ENCODE assay signal across 9 cellular contexts in genomic region chr12:62261876-62262275, GRCh38. TPM values are rescaled to one million over a fixed set of nuclear protein-coding genes. Genes with fewer than 3 reads are reported as not detected.
DNase-seq lines count a peak whose midpoint lies in the region; ATAC-seq and TF ChIP-seq lines count a peak whose summit lies in the region.
"Had no signal": no experiment of that assay in that cellular context is flagged by ENCODE, and none has a peak within 500 bp of the region (broad histone marks: within the 10 kb centered on the region; RNA-seq: fewer than 3 reads in every experiment).

No MANE protein-coding gene starts in this region.

- H3K9ac ChIP-seq in OCI-LY3 (ENCODE audit: low read length) (peak overlapping the region; percentile 94), endocrine pancreas (ENCODE audit: control insufficient read depth, insufficient read depth, low read length) (no peak overlapping the region)

- H3K9me3 ChIP-seq in OCI-LY3 (ENCODE audit: insufficient read depth, low read length) (no peaks in the 10 kb centered on the region), endocrine pancreas (ENCODE audit: control insufficient read depth, low read length) (no peaks in the 10 kb centered on the region), ovary (no peaks in the 10 kb centered on the region)
- H3K9me3 ChIP-seq: mucosa of descending colon had no signal

- peaks cover 67% of the 10 kb centered on the region for H3K79me2 ChIP-seq in OCI-LY3 (ENCODE audit: low read length)

- no peak for TF ChIP-seq POLR2A in ovary (IDR thresholded peaks at IDR 0.05)

- peak overlapping the region; percentile 97 for H3K27ac ChIP-seq in OCI-LY3 (ENCODE audit: low read length)
- H3K27ac ChIP-seq in ovary: no peak overlapping the region

- H3K4me3 ChIP-seq in GM08714 (ENCODE audit: low read length): peak overlapping the region; percentile 83
- peak overlapping the region; percentile 77 for H3K4me3 ChIP-seq in OCI-LY3 (ENCODE audit: low read length)
- peak overlapping the region; percentile 99 for H3K4me3 ChIP-seq in endocrine pancreas (ENCODE audit: control insufficient read depth, insufficient read depth, low read length)
- peak overlapping the region; percentile 100 for H3K4me3 ChIP-seq in ovary
- H3K4me3 ChIP-seq: mucosa of descending colon had no signal

- H4K20me1 ChIP-seq in OCI-LY3 (ENCODE audit: insufficient read depth, low read length): peaks cover 48% of the 10 kb centered on the region

- no peak overlapping the region for H2AFZ ChIP-seq in OCI-LY3 (ENCODE audit: low read depth, low read length)

- TF ChIP-seq EP300 in ovary (IDR thresholded peaks at IDR 0.05): no peak

- TF ChIP-seq CTCF in OCI-LY3 (IDR thresholded peaks at IDR 0.05; ENCODE audit: low read depth, low read length) (no peak), ovary (IDR thresholded peaks at IDR 0.05) (no peak)

- DNase-seq in ovary (no peak), occipital lobe (lab: John Stamatoyannopoulos, UW) (no peak), DMS 273 (lab: John Stamatoyannopoulos, UW; ENCODE audit: unreplicated experiment) (no peak)
- DNase-seq: mucosa of descending colon had no signal

- ATAC-seq in esophagus mucosa (no peak), GM19397 (IDR thresholded peaks at IDR 0.05; ENCODE audit: unreplicated experiment) (no peak)
- ATAC-seq: mucosa of descending colon had no signal

- H3K4me2 ChIP-seq in OCI-LY3 (ENCODE audit: low read length): peak overlapping the region; percentile 57

- H3K27me3 ChIP-seq in OCI-LY3 (ENCODE audit: low read depth, low read length): no peaks in the 10 kb centered on the region
- no peaks in the 10 kb centered on the region for H3K27me3 ChIP-seq in endocrine pancreas (ENCODE audit: control insufficient read depth, insufficient read depth, low read length)
- no peaks in the 10 kb centered on the region for H3K27me3 ChIP-seq in ovary

- peaks cover 55% of the 10 kb centered on the region for H3K4me1 ChIP-seq in OCI-LY3 (ENCODE audit: low read length)
- peaks cover 16% of the 10 kb centered on the region for H3K4me1 ChIP-seq in endocrine pancreas (ENCODE audit: control insufficient read depth, insufficient read depth, low read length)
- peaks cover 10% of the 10 kb centered on the region for H3K4me1 ChIP-seq in ovary (ENCODE audit: insufficient read depth)

- 91 to 93% (median 93%) methylated on average over 8 of the region's 8 CpGs for WGBS in ovary, 3 donors

- intact Hi-C loops in ovary (cut with DNase I): no loop called here

- H3K36me3 ChIP-seq in OCI-LY3 (replicated peaks; ENCODE audit: low read depth, low read length) (no peaks in the 10 kb centered on the region), endocrine pancreas (ENCODE audit: control insufficient read depth, insufficient read depth, low read length) (no peaks in the 10 kb centered on the region), ovary (no peaks in the 10 kb centered on the region)

RNA-seq across cellular contexts. Expression of gene USP15, which starts 1.7 kb away (rescaled TPM):
- total RNA-seq in ovary: 100 to 1,000 TPM in 1 of 7 donors, 10 to 100 TPM in 6; 46.6 to 152 (median 62.9) TPM
- 10 to 100 TPM; 35.7 to 36.2 TPM for polyA plus RNA-seq in ovary
- total RNA-seq in esophagus mucosa: 45.1 TPM
- total RNA-seq in occipital lobe: 160 TPM
